8 cellular contexts compared by ENCODE assay signal in genomic region chr5:38666668-38667498, GRCh38.
DNase-seq lines count a peak whose midpoint lies in the region; ATAC-seq and TF ChIP-seq lines count a peak whose summit lies in the region.

No MANE protein-coding gene starts in this region.

- DNase-seq in G401 (ENCODE audit: low spot score) (peak; percentile 11), NAMALWA (ENCODE audit: low spot score) (peak; percentile 24), endothelial cell (ENCODE audit: low spot score) (peak; percentile 46), osteoblast (ENCODE audit: insufficient read length, low spot score, missing footprints) (peak; percentile 75), NCI-H774 (lab: John Stamatoyannopoulos, UW) (no peak), posterior cingulate gyrus (no peak), mucosa of descending colon (no peak)
- DNase-seq in effector memory CD8-positive, alpha-beta T cell, result no peak

- no peaks in the 10 kb centered on the region for H4K20me1 ChIP-seq in osteoblast (ENCODE audit: insufficient read depth, low read length)

- H3K4me3 Mint-ChIP-seq in endothelial cell (ENCODE audit: unreplicated experiment), result no peak overlapping the region
- H3K4me3 Mint-ChIP-seq in effector memory CD8-positive, alpha-beta T cell, result no peak overlapping the region

- H3K4me3 ChIP-seq in osteoblast (ENCODE audit: insufficient read depth, low read length), result no peak overlapping the region
- no peak overlapping the region for H3K4me3 ChIP-seq in mucosa of descending colon

- in situ Hi-C loops in G401 (cut with HindIII; ENCODE audit: low sequenced_read_pairs), result no loop called here

- intact Hi-C loops in posterior cingulate gyrus (cut with DNase I) (loop anchor here (2.0 kb wide), 1 partner anchor 226 kb away; no protein-coding TSS in a partner anchor), mucosa of descending colon (cut with DNase I, micrococcal nuclease) (no loop called here)

- H3K27ac ChIP-seq in osteoblast (ENCODE audit: low read depth, low read length), result no peak overlapping the region

- peaks cover 32% of the 10 kb centered on the region for H3K4me1 Mint-ChIP-seq in endothelial cell (ENCODE audit: unreplicated experiment)
- H3K4me1 Mint-ChIP-seq in effector memory CD8-positive, alpha-beta T cell (ENCODE audit: low read depth in 2 of 2), result no peaks in the 10 kb centered on the region

- no peaks in the 10 kb centered on the region for H3K36me3 Mint-ChIP-seq in endothelial cell (ENCODE audit: low read depth, unreplicated experiment)
- no peaks in the 10 kb centered on the region for H3K36me3 Mint-ChIP-seq in effector memory CD8-positive, alpha-beta T cell (ENCODE audit: insufficient read depth)

- H2AFZ ChIP-seq in osteoblast (ENCODE audit: low read length), result no peak overlapping the region

- H3K9me3 ChIP-seq in osteoblast (ENCODE audit: low read depth, low read length) (no peaks in the 10 kb centered on the region), mucosa of descending colon (no peaks in the 10 kb centered on the region)

- peak overlapping the region; percentile 36 for H3K27ac Mint-ChIP-seq in endothelial cell (ENCODE audit: unreplicated experiment)
- H3K27ac Mint-ChIP-seq in effector memory CD8-positive, alpha-beta T cell, result no peak overlapping the region

- no peak overlapping the region for H3K4me2 ChIP-seq in osteoblast (ENCODE audit: insufficient read depth, low read length)

- H3K27me3 ChIP-seq in osteoblast (ENCODE audit: insufficient read depth, low read length), result peaks cover 9% of the 10 kb centered on the region

- ATAC-seq in mucosa of descending colon, result no peak
- ATAC-seq in effector memory CD8-positive, alpha-beta T cell (replicated peaks), result no peak

- H3K9me3 Mint-ChIP-seq in endothelial cell (ENCODE audit: unreplicated experiment), result no peaks in the 10 kb centered on the region
- H3K9me3 Mint-ChIP-seq in effector memory CD8-positive, alpha-beta T cell, result no peaks in the 10 kb centered on the region

- H3K79me2 ChIP-seq in osteoblast (ENCODE audit: insufficient read depth, low read length), result no peaks in the 10 kb centered on the region

- H3K4me1 ChIP-seq in osteoblast (ENCODE audit: insufficient read depth, low read length) (no peaks in the 10 kb centered on the region), mucosa of descending colon (ENCODE audit: low read depth) (no peaks in the 10 kb centered on the region)

- peak; percentile 42 for TF ChIP-seq CTCF in endothelial cell (IDR thresholded peaks at IDR 0.05; ENCODE audit: unreplicated experiment)
- peak; percentile 83 for TF ChIP-seq CTCF in osteoblast (IDR thresholded peaks at IDR 0.05; ENCODE audit: extremely low read depth, low read depth, low read length)
- TF ChIP-seq CTCF in mucosa of descending colon (IDR thresholded peaks at IDR 0.05), result no peak

- no peaks in the 10 kb centered on the region for H3K27me3 Mint-ChIP-seq in endothelial cell (ENCODE audit: unreplicated experiment)
- H3K27me3 Mint-ChIP-seq in effector memory CD8-positive, alpha-beta T cell, result peaks cover 38 to 49% of the 10 kb centered on the region in 2 donors

- H3K36me3 ChIP-seq in osteoblast (ENCODE audit: insufficient read depth, low read length) (no peaks in the 10 kb centered on the region), mucosa of descending colon (ENCODE audit: low read depth) (no peaks in the 10 kb centered on the region)

Comparison
In these comparisons a context has a peak if more than half of its experiments do, and no peak if none do; other contexts are left out.
1. DNase-seq: peak in G401 (single experiment), NAMALWA (single experiment), endothelial cell (single experiment) and osteoblast (single experiment); none in NCI-H774 (single experiment), posterior cingulate gyrus (0 of 10), mucosa of descending colon (0 of 3) and effector memory CD8-positive, alpha-beta T cell (0 of 3).